ENCODE assay signal across 8 cellular contexts in the genomic region with DNA sequence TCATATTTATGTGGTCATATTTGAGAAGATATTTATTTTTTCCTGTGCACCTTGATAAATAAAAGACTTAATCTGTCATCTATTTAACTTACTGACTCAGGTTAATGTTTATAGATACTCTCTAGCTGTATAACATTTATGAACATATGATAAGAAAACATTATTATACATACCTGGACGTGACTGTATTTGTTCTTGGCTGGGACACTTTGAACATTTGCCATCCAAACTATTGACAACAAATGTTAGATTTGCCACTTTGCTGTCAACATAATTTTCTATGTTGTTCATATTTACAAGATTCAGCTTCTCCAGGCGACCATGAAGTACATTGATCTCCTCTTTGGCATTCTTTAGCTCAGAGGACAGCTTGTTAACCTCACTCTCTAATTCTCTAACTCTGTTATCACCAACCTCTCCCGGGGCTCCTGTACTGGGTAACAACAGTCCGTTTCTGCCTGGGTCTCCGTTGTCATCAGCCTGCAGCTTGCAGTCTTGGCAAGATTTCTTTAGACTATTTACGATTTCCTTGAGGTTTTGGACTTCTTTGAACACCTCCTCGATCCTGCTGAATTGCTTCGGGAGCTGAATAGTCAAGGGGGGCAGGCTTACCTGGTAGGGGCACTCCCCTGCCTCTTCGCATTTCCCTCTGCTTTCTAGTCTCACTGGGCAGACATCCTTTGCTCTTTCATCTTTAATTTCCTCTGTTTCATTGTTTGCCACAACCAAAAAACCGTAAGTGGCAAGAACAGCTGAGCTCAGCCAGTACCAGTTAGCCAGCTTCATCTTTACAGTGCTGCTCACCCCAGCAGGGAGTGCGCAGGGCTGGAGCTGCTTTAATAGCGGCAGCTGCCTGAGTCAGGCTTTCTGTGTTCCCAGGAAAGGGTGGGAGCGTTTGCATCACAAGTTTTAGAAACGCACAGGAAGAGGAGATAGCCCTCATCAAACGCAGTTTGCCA. TPM values are rescaled to one million over a fixed set of nuclear protein-coding genes. Genes with fewer than 3 reads are reported as not detected.
DNase-seq lines count a peak whose midpoint lies in the region; ATAC-seq lines count a peak whose summit lies in the region.

TSS of gene FGL2 (minus strand) at position 812 of the 959 bp plus-strand sequence. CDS start at position 786, 26 bp downstream.

- ATAC-seq in left colon = peak; percentile 71

- intact Hi-C loops in left colon (cut with DNase I, micrococcal nuclease) = no loop called here

- DNase-seq in DMS79 treated with DMSO at 0.1 percent for 48 hours (lab: John Stamatoyannopoulos, UW) = peak; percentile 65
- DNase-seq in DMS79 (lab: John Stamatoyannopoulos, UW) = no peak
- DNase-seq in T-helper 1 cell = peak; percentile 2 to 53 (median 9)
- DNase-seq in cerebellar cortex (ENCODE audit: low spot score) = peak; percentile 6
- peak; percentile 63 to 77 for DNase-seq in left colon
- peak; percentile 5 to 10 for DNase-seq in stimulated activated CD4-positive, alpha-beta T cell treated with anti-CD3 and anti-CD28 coated beads, Interleukin-4, amount 100 ng/mL, for 48 hours (ENCODE audit: low read depth in 2 of 2)
- DNase-seq in NCI-H1930 (lab: John Stamatoyannopoulos, UW) = no peak
- no peak for DNase-seq in GF-D8 (lab: John Stamatoyannopoulos, UW)

RNA-seq across cellular contexts. Expression of gene FGL2, which starts in this region (rescaled TPM):
- total RNA-seq in left colon = 10 to 100 TPM; 18.8 to 45.1 TPM

Comparison
In these comparisons a context has a peak if more than half of its experiments do, and no peak if none do; other contexts are left out.
1. DNase-seq: peak in DMS79 treated with DMSO at 0.1 percent for 48 hours (single experiment), T-helper 1 cell (5 of 5), cerebellar cortex (single experiment), left colon (2 of 2) and stimulated activated CD4-positive, alpha-beta T cell treated with anti-CD3 and anti-CD28 coated beads, Interleukin-4, amount 100 ng/mL, for 48 hours (2 of 2); none in DMS79 (single experiment), NCI-H1930 (0 of 2) and GF-D8 (single experiment).